Comparison of ENCODE assay signal across 37 cellular contexts in genomic region chr19:38326591-38326990, GRCh38. TPM values are rescaled to one million over a fixed set of nuclear protein-coding genes. Genes with fewer than 3 reads are reported as not detected.
"Had no signal": no experiment of that assay in that cellular context is flagged by ENCODE, and none has a peak within 500 bp of the region (broad histone marks: within the 10 kb centered on the region; RNA-seq: fewer than 3 reads in every experiment).

No MANE protein-coding gene starts in this region.

- H3K27me3 ChIP-seq: MG63 had no signal

- H3K27ac ChIP-seq: KMS-11 had no signal

- H3K9me3 ChIP-seq: MG63 had no signal

- H3K4me3 ChIP-seq: MG63 had no signal

- H3K4me2 ChIP-seq: KMS-11 had no signal

- DNase-seq: Karpas-422, Kasumi-1, KBM-7, KG1, MG63, MM.1S, MV-4-11, NCI-H1048, NCI-H1105, NCI-H1105 treated with DMSO at 0.1 percent for 48 hours, NCI-H1417, NCI-H1417 treated with DMSO at 0.1 percent for 48 hours, NCI-H1436, NCI-H1436 treated with DMSO at 0.1 percent for 48 hours, NCI-H146, NCI-H1694, NCI-H1694 treated with DMSO at 0.1 percent for 48 hours, NCI-H187, NCI-H187 treated with DMSO at 0.1 percent for 48 hours, NCI-H1930, NCI-H2029, NCI-H2029 treated with DMSO at 0.1 percent for 48 hours, NCI-H2081, NCI-H2081 treated with DMSO at 0.1 percent for 48 hours, NCI-H2107, NCI-H2171, NCI-H2171 treated with DMSO at 0.1 percent for 48 hours, NCI-H2227 treated with DMSO at 0.1 percent for 48 hours, NCI-H226, NCI-H345, NCI-H446, NCI-H446 treated with DMSO at 0.1 percent for 48 hours, NCI-H510A, NCI-H510A treated with DMSO at 0.1 percent for 48 hours had no signal

- H3K9ac ChIP-seq: KMS-11 had no signal

RNA-seq across cellular contexts. Expression of gene CATSPERG, which starts 9.0 kb away (rescaled TPM):
- total RNA-seq: M059J had no signal

RNA-seq across cellular contexts. Expression of gene C19orf33, which starts 22.5 kb away (rescaled TPM):
- total RNA-seq: LHCN-M2, M059J had no signal
